ENCODE assay signal across 8 cellular contexts in genomic region chr17:29930399-29931010, GRCh38. TPM values are rescaled to one million over a fixed set of nuclear protein-coding genes. Genes with fewer than 3 reads are reported as not detected.
DNase-seq lines count a peak whose midpoint lies in the region; ATAC-seq and TF ChIP-seq lines count a peak whose summit lies in the region.

No MANE protein-coding gene starts in this region.

- no peak for TF ChIP-seq CTCF in 22Rv1 (IDR thresholded peaks at IDR 0.05)
- TF ChIP-seq CTCF in fibroblast of villous mesenchyme (IDR thresholded peaks at IDR 0.05; ENCODE audit: insufficient read depth, low read depth, low read length): peak; percentile 6

- H3K4me1 ChIP-seq in SJCRH30: peaks cover 11% of the 10 kb centered on the region

- no peaks in the 10 kb centered on the region for H3K9me3 Mint-ChIP-seq in activated CD4-positive, alpha-beta T cell treated with anti-CD3 and anti-CD28 coated beads, Interleukin-2, amount 10 ng/mL, durations not matched to agents 7 days and 5 days

- H3K9me3 ChIP-seq in SJCRH30 (replicated peaks): no peaks in the 10 kb centered on the region

- H3K27ac Mint-ChIP-seq in activated CD4-positive, alpha-beta T cell treated with anti-CD3 and anti-CD28 coated beads, Interleukin-2, amount 10 ng/mL, durations not matched to agents 7 days and 5 days: no peak overlapping the region

- H3K36me3 Mint-ChIP-seq in activated CD4-positive, alpha-beta T cell treated with anti-CD3 and anti-CD28 coated beads, Interleukin-2, amount 10 ng/mL, durations not matched to agents 7 days and 5 days (ENCODE audit: low read depth): peaks cover 14% of the 10 kb centered on the region

- H3K4me3 ChIP-seq in SJCRH30: peak overlapping the region; percentile 74
- H3K4me3 ChIP-seq in fibroblast of villous mesenchyme (ENCODE audit: low read depth, low read length): peak overlapping the region; percentile 93

- ATAC-seq in GM19023 (IDR thresholded peaks at IDR 0.05; ENCODE audit: unreplicated experiment): peak; percentile 7
- no peak for ATAC-seq in GM18519 (IDR thresholded peaks at IDR 0.05; ENCODE audit: low FRiP score, unreplicated experiment)

- peaks cover 27% of the 10 kb centered on the region for H3K4me1 Mint-ChIP-seq in activated CD4-positive, alpha-beta T cell treated with anti-CD3 and anti-CD28 coated beads, Interleukin-2, amount 10 ng/mL, durations not matched to agents 7 days and 5 days

- CTCF ChIA-PET in activated CD4-positive, alpha-beta T cell treated with anti-CD3 and anti-CD28 coated beads, Interleukin-2, amount 10 ng/mL, durations not matched to agents 7 days and 5 days (lab: Charles Lee): interaction anchor here (0.8 to 3.3 kb wide), 22 partner anchors 10 to 357 kb away, joined by 3 to 51 read pairs (median 5); partner anchors contain the start of gene ANKRD13B

- H3K27ac ChIP-seq in 22Rv1: peak overlapping the region; percentile 91
- peak overlapping the region; percentile 79 for H3K27ac ChIP-seq in SJCRH30

- DNase-seq in SJCRH30: no peak
- DNase-seq in fibroblast of villous mesenchyme (ENCODE audit: low read depth): peak; percentile 71
- peak; percentile 70 for DNase-seq in pons (ENCODE audit: low spot score)
- DNase-seq in epidermal melanocyte (ENCODE audit: insufficient read length, low spot score): no peak
- DNase-seq in activated CD4-positive, alpha-beta T cell treated with anti-CD3 and anti-CD28 coated beads, Interleukin-2, amount 10 ng/mL, durations not matched to agents 7 days and 5 days: no peak

- POLR2A ChIA-PET in activated CD4-positive, alpha-beta T cell treated with anti-CD3 and anti-CD28 coated beads, Interleukin-2, amount 10 ng/mL, durations not matched to agents 7 days and 5 days (lab: Charles Lee): interaction anchor here (0.7 to 1.2 kb wide), 2 partner anchors 197 to 313 kb away, joined by 3 read pairs; no protein-coding TSS in a partner anchor

- H3K36me3 ChIP-seq in SJCRH30: no peaks in the 10 kb centered on the region

- H3K4me3 Mint-ChIP-seq in activated CD4-positive, alpha-beta T cell treated with anti-CD3 and anti-CD28 coated beads, Interleukin-2, amount 10 ng/mL, durations not matched to agents 7 days and 5 days: no peak overlapping the region

- no peaks in the 10 kb centered on the region for H3K27me3 ChIP-seq in SJCRH30

- H3K27me3 Mint-ChIP-seq in activated CD4-positive, alpha-beta T cell treated with anti-CD3 and anti-CD28 coated beads, Interleukin-2, amount 10 ng/mL, durations not matched to agents 7 days and 5 days: no peaks in the 10 kb centered on the region

RNA-seq across cellular contexts. Expression of gene SSH2, which starts 0.5 kb away (rescaled TPM):
- total RNA-seq in SJCRH30 (2014; rRNA removed; shearing (Covaris generic)): 29.9 and 34.8 TPM in 2 replicates
- total RNA-seq in fibroblast of villous mesenchyme: 16.1 and 19.0 TPM in 2 replicates
- total RNA-seq in activated CD4-positive, alpha-beta T cell treated with anti-CD3 and anti-CD28 coated beads, Interleukin-2, amount 10 ng/mL, durations not matched to agents 7 days and 5 days: 10 to 100 TPM; 72.5 to 74.2 TPM

RNA-seq across cellular contexts. Expression of gene EFCAB5, which starts 10.9 kb away (rescaled TPM):
- total RNA-seq in SJCRH30 (2014; rRNA removed; shearing (Covaris generic)): 0.15 TPM in 1 of 2 replicates, not detected in the other
- total RNA-seq in fibroblast of villous mesenchyme: under 0.01 and 0.32 TPM in 2 replicates
- total RNA-seq in activated CD4-positive, alpha-beta T cell treated with anti-CD3 and anti-CD28 coated beads, Interleukin-2, amount 10 ng/mL, durations not matched to agents 7 days and 5 days: 1 to 10 TPM; 1.1 to 1.6 TPM

Comparison
In these comparisons a context has a peak if more than half of its experiments do, and no peak if none do; other contexts are left out.
1. DNase-seq: peak in fibroblast of villous mesenchyme (single experiment) and pons (single experiment); none in SJCRH30 (0 of 2), epidermal melanocyte (single experiment) and activated CD4-positive, alpha-beta T cell treated with anti-CD3 and anti-CD28 coated beads, Interleukin-2, amount 10 ng/mL, durations not matched to agents 7 days and 5 days (single experiment).